ENCODE assay signal across 8 cellular contexts in genomic region chr4:2262145-2262943, GRCh38. TPM values are rescaled to one million over a fixed set of nuclear protein-coding genes. Genes with fewer than 3 reads are reported as not detected.
DNase-seq lines count a peak whose midpoint lies in the region; ATAC-seq and TF ChIP-seq lines count a peak whose summit lies in the region.

No MANE protein-coding gene starts in this region.

- no peak for TF ChIP-seq CTCF in PC-9 (conservative IDR thresholded peaks at IDR 0.05)

- CTCF ChIA-PET in PC-9 (lab: Charles Lee): no interaction called here

- H3K27me3 ChIP-seq in PC-9 (ENCODE audit: insufficient read depth, low read depth): 0 out of 2 replicates have a peak, but pooled peaks cover 6% of the 10 kb centered on the region
- H3K27me3 ChIP-seq in esophagus (ENCODE audit: control insufficient read depth in 1 of 2, insufficient read depth in 2 of 2, low read length in 2 of 2): no peaks in the 10 kb centered on the region
- no peaks in the 10 kb centered on the region for H3K27me3 ChIP-seq in mucosa of rectum (ENCODE audit: control insufficient read depth in 2 of 2, insufficient read depth in 2 of 2, low read length in 2 of 2)

- H3K9me3 ChIP-seq in PC-9 (ENCODE audit: insufficient read depth, low read depth): no peaks in the 10 kb centered on the region
- H3K9me3 ChIP-seq in esophagus (ENCODE audit: control insufficient read depth in 2 of 2, insufficient read depth in 1 of 2, low read depth in 1 of 2, low read length in 1 of 2): no peaks in the 10 kb centered on the region
- no peaks in the 10 kb centered on the region for H3K9me3 ChIP-seq in mucosa of rectum (ENCODE audit: control insufficient read depth in 2 of 2, low read length in 2 of 2)

- peak overlapping the region; percentile 60 to 74 for H3K9ac ChIP-seq in mucosa of rectum (ENCODE audit: low read depth in 1 of 2, low read length in 2 of 2)

- H3K4me3 Mint-ChIP-seq in activated T-cell treated with anti-CD3 and anti-CD28 coated beads, Interleukin-2, amount 50 U/mL, for 4 hours: peak overlapping the region; percentile 68

- peaks cover 9% of the 10 kb centered on the region; the same call in 1 of the 2 replicates for H3K4me1 ChIP-seq in PC-9 (replicated peaks; ENCODE audit: insufficient read depth)
- peaks cover 15 to 30% of the 10 kb centered on the region in 2 donors for H3K4me1 ChIP-seq in esophagus (ENCODE audit: control insufficient read depth in 2 of 2, insufficient read depth in 2 of 2, low read length in 1 of 2)
- H3K4me1 ChIP-seq in mucosa of rectum (ENCODE audit: control insufficient read depth in 2 of 2, insufficient read depth in 2 of 2, low read length in 2 of 2): peaks cover 19 to 20% of the 10 kb centered on the region in 2 donors

- H3K4me3 ChIP-seq in PC-9 (peak overlapping the region; percentile 62), esophagus (ENCODE audit: low read depth in 1 of 2, low read length in 2 of 2) (peak overlapping the region; percentile 59 to 80), mucosa of rectum (ENCODE audit: low read length in 2 of 2) (peak overlapping the region; percentile 65 to 73)

- 0% methylated on average over 88 to 98 of the region's 98 CpGs for WGBS in esophagus, 2 donors

- no peaks in the 10 kb centered on the region for H3K9me2 ChIP-seq in PC-9 (ENCODE audit: insufficient read depth)

- no peaks in the 10 kb centered on the region for H3K27me3 Mint-ChIP-seq in activated T-cell treated with anti-CD3 and anti-CD28 coated beads, Interleukin-2, amount 50 U/mL, for 4 hours (ENCODE audit: low read depth)

- peak overlapping the region; percentile 88 for H2AFZ ChIP-seq in PC-9

- ATAC-seq in GM21723 (IDR thresholded peaks at IDR 0.05; ENCODE audit: unreplicated experiment): peak; percentile 88
- ATAC-seq in activated T-cell treated with anti-CD3 and anti-CD28 coated beads, Interleukin-2, amount 50 U/mL, for 4 hours: peak; percentile 91

- H3K27ac ChIP-seq in PC-9 (no peak overlapping the region), esophagus (ENCODE audit: low read depth in 2 of 2, low read length in 1 of 2) (peak overlapping the region; percentile 93), mucosa of rectum (ENCODE audit: low read depth in 2 of 2, low read length in 2 of 2) (peak overlapping the region; percentile 87 to 93)

- H3F3A ChIP-seq in PC-9 (ENCODE audit: insufficient read depth, low read depth): no peaks in the 10 kb centered on the region

- intact Hi-C loops in PC-9 (cut with micrococcal nuclease; ENCODE audit: unreplicated experiment): loop anchor here (1.0 to 5.0 kb wide), 5 partner anchors 20 to 205 kb away; partner anchors contain the start of genes CFAP99, HAUS3, POLN and RNF4

- H3K9me3 Mint-ChIP-seq in activated T-cell treated with anti-CD3 and anti-CD28 coated beads, Interleukin-2, amount 50 U/mL, for 4 hours: no peaks in the 10 kb centered on the region

- peaks cover 3% of the 10 kb centered on the region for H3K4me1 Mint-ChIP-seq in activated T-cell treated with anti-CD3 and anti-CD28 coated beads, Interleukin-2, amount 50 U/mL, for 4 hours (ENCODE audit: low read depth)

- no peaks in the 10 kb centered on the region for H3K79me2 ChIP-seq in PC-9 (ENCODE audit: low read depth)

- BruUV-seq in PC-9 (replicated peaks; lab: Mats Ljungman, UMichigan): no TSS peak

- H3K36me3 Mint-ChIP-seq in activated T-cell treated with anti-CD3 and anti-CD28 coated beads, Interleukin-2, amount 50 U/mL, for 4 hours (ENCODE audit: insufficient read depth): no peaks in the 10 kb centered on the region

- in situ Hi-C loops in KBM-7 (cut with MboI; ENCODE audit: low pct_unique_long_range_greater_than_20kb, low sequenced_read_pairs): no loop called here

- H3K36me3 ChIP-seq in PC-9 (ENCODE audit: low read depth) (no peaks in the 10 kb centered on the region), esophagus (ENCODE audit: control insufficient read depth in 2 of 2, insufficient read depth in 2 of 2, low read length in 1 of 2) (peaks cover 0 to 13% of the 10 kb centered on the region in 2 donors), mucosa of rectum (ENCODE audit: control insufficient read depth in 2 of 2, insufficient read depth in 2 of 2, low read length in 2 of 2) (peaks cover 0 to 15% of the 10 kb centered on the region in 2 donors)

- POLR2A ChIA-PET in PC-9 (lab: Charles Lee; ENCODE audit: unreplicated experiment): interaction anchor here (0.6 to 0.7 kb wide), 7 partner anchors 12 to 273 kb away, joined by 3 to 22 read pairs (median 3); partner anchors contain the start of genes HAUS3 and POLN

- peak overlapping the region; percentile 89 for H3K4me2 ChIP-seq in PC-9

- H4K20me1 ChIP-seq in PC-9 (ENCODE audit: insufficient read depth): 0 out of 2 replicates have a peak, but pooled peaks cover 5% of the 10 kb centered on the region

- DNase-seq in DMS53 treated with DMSO at 0.1 percent for 48 hours (lab: John Stamatoyannopoulos, UW; ENCODE audit: unreplicated experiment): peak; percentile 100
- peak; percentile 100 for DNase-seq in KBM-7
- DNase-seq in PC-9: peak; percentile 95 to 99
- DNase-seq in activated T-cell treated with anti-CD3 and anti-CD28 coated beads, Interleukin-2, amount 50 U/mL, for 4 hours: peak; percentile 95
- DNase-seq in stimulated activated CD8-positive, alpha-beta memory T cell treated with anti-CD3 and anti-CD28 coated beads, Interleukin-4, amount 100 ng/mL, for 4 hours (ENCODE audit: low read depth in 2 of 2, low spot score in 1 of 2): peak; percentile 88 to 97

RNA-seq across cellular contexts. Expression of gene MXD4, which starts 0.4 kb away (rescaled TPM):
- 34.0 and 37.0 TPM in 2 replicates for total RNA-seq in PC-9 (2021)
- 1 to 10 TPM; 5.1 to 6.3 (median 5.4) TPM for total RNA-seq in activated T-cell treated with anti-CD3 and anti-CD28 coated beads, Interleukin-2, amount 50 U/mL, for 4 hours
- 10 to 100 TPM; 14.5 to 27.2 TPM for polyA plus RNA-seq in esophagus

RNA-seq across cellular contexts. Expression of gene HAUS3, which starts 20.4 kb away (rescaled TPM):
- total RNA-seq in PC-9 (2021): 15.8 and 16.2 TPM in 2 replicates
- total RNA-seq in activated T-cell treated with anti-CD3 and anti-CD28 coated beads, Interleukin-2, amount 50 U/mL, for 4 hours: 10 to 100 TPM; 20.6 to 24.1 (median 22.5) TPM
- 1 to 10 TPM; 5.0 to 8.1 TPM for polyA plus RNA-seq in esophagus

RNA-seq across cellular contexts. Expression of gene POLN, which starts 20.4 kb away (rescaled TPM):
- total RNA-seq in PC-9 (2021): 0.18 and 1.3 TPM in 2 replicates
- 1 to 10 TPM in 1 of 3 donors, under 1 TPM in 2; 0.61 to 2.3 (median 0.90) TPM for total RNA-seq in activated T-cell treated with anti-CD3 and anti-CD28 coated beads, Interleukin-2, amount 50 U/mL, for 4 hours
- under 1 TPM; 0.59 to 0.81 TPM for polyA plus RNA-seq in esophagus
